ENCODE assay signal across 9 cellular contexts in the genomic region with DNA sequence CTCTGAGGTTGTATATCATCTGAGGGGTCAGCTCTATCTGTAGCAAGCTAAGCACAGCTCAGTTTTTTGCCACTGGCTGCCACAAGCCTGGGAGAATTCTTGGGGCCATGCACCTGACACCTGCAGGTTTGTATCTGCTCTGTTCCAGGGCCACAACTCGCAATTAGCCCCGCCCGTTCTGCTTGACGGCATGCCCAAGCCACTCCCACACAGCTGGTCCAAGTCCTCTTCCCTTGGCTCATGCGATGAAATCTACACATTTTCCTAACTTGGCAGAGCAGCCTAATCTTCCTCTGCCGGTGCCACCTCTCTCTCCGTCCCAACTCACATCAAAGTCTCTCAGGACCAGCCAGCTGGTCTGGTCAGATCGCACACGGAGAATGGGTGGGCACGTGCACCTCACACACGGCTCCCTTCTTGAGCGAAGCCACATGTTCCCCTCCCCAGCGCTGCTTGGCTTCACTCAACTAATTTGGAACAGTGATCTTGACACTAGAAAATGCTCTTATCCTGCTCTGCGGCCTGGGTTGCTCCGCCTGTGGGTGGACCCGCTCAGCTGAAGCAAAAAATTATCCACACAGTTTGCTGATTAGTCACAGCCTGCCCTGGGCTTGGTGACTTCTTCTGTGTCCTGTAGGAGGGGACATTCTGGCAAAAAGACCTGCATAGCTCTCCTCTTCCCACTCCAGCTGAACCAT.
A peak's percentile ranks its signal among the peaks of the same experiment; 100 is the strongest.
DNase-seq lines count a peak whose midpoint lies in the region; ATAC-seq and TF ChIP-seq lines count a peak whose summit lies in the region.
"Had no signal": no experiment of that assay in that cellular context is flagged by ENCODE, and none has a peak within 500 bp of the region (broad histone marks: within the 10 kb centered on the region; RNA-seq: fewer than 3 reads in every experiment).

No MANE protein-coding gene starts in this region.

- H3K4me3 ChIP-seq in MG63, result no peak overlapping the region
- no peak overlapping the region for H3K4me3 ChIP-seq in stomach
- H3K4me3 ChIP-seq in vagina, result no peak overlapping the region
- H3K4me3 ChIP-seq: PC-9 had no signal

- no peaks in the 10 kb centered on the region for H3K4me1 ChIP-seq in foreskin keratinocyte
- peaks cover 0 to 12% (median 4%) of the 10 kb centered on the region in 4 donors for H3K4me1 ChIP-seq in stomach
- no peaks in the 10 kb centered on the region for H3K4me1 ChIP-seq in vagina

- peak; percentile 34 for DNase-seq in MG63
- DNase-seq in foreskin keratinocyte, result peak in 1 of 2 donors; percentile 15
- peak; percentile 40 for DNase-seq in stomach
- DNase-seq in inferior parietal cortex (ENCODE audit: extremely low spot score), result no peak
- no peak for DNase-seq in vagina (ENCODE audit: extremely low spot score in 2 of 2)

- H3K36me3 ChIP-seq in MG63 (no peaks in the 10 kb centered on the region), stomach (no peaks in the 10 kb centered on the region), vagina (no peaks in the 10 kb centered on the region)

- TF ChIP-seq CTCF in foreskin keratinocyte (conservative IDR thresholded peaks at IDR 0.05), result no peak
- no peak for TF ChIP-seq CTCF in stomach (IDR thresholded peaks at IDR 0.05)
- TF ChIP-seq CTCF in vagina (IDR thresholded peaks at IDR 0.05), result no peak

- WGBS in stomach, 5 donors, result 43 to 62% (median 57%) methylated on average over 14 to 16 of the region's 16 CpGs

- no peaks in the 10 kb centered on the region for H3K27me3 ChIP-seq in MG63
- H3K27me3 ChIP-seq in foreskin keratinocyte, result peaks cover 6% of the 10 kb centered on the region
- no peaks in the 10 kb centered on the region for H3K27me3 ChIP-seq in stomach
- no peaks in the 10 kb centered on the region for H3K27me3 ChIP-seq in vagina

- H3K9me3 ChIP-seq in MG63, result no peaks in the 10 kb centered on the region
- H3K9me3 ChIP-seq in stomach, result no peaks in the 10 kb centered on the region
- no peaks in the 10 kb centered on the region for H3K9me3 ChIP-seq in vagina

- H3K27ac ChIP-seq in foreskin keratinocyte (no peak overlapping the region), stomach (peak overlapping the region in 1 of 5 donors; percentile 21), vagina (no peak overlapping the region)
- H3K27ac ChIP-seq: PC-9 had no signal

- intact Hi-C loops in stomach (cut with DNase I; ENCODE audit: low total_unique reads) (no loop called here), vagina (cut with DNase I) (no loop called here)

- TF ChIP-seq EP300 in stomach (IDR thresholded peaks at IDR 0.05), result no peak

- ATAC-seq in GM19438 (IDR thresholded peaks at IDR 0.05; ENCODE audit: low read depth, unreplicated experiment) (peak; percentile 69), foreskin keratinocyte (peak; percentile 78), HG03354 (IDR thresholded peaks at IDR 0.05; ENCODE audit: poor library complexity, severe bottlenecking, unreplicated experiment) (no peak), GM19395 (IDR thresholded peaks at IDR 0.05; ENCODE audit: unreplicated experiment) (no peak)

- TF ChIP-seq POLR2A in stomach (IDR thresholded peaks at IDR 0.05), result no peak
- TF ChIP-seq POLR2A in vagina (IDR thresholded peaks at IDR 0.05), result no peak

Comparison
In these comparisons a context has a peak if more than half of its experiments do, and no peak if none do; other contexts are left out.
1. ATAC-seq: peak in GM19438 (single experiment) and foreskin keratinocyte (single experiment); none in HG03354 (single experiment) and GM19395 (single experiment).
2. DNase-seq: peak in MG63 (single experiment) and stomach (single experiment); none in inferior parietal cortex (single experiment) and vagina (0 of 2).